In genomic region chr17:1087381-1088241, GRCh38 we compare ENCODE assay signal across 9 cellular contexts.
DNase-seq lines count a peak whose midpoint lies in the region; ATAC-seq and TF ChIP-seq lines count a peak whose summit lies in the region.
"Had no signal": no experiment of that assay in that cellular context is flagged by ENCODE, and none has a peak within 500 bp of the region (broad histone marks: within the 10 kb centered on the region; RNA-seq: fewer than 3 reads in every experiment).

No MANE protein-coding gene starts in this region.

- no peaks in the 10 kb centered on the region for H3K4me1 Mint-ChIP-seq in activated T-helper 17 cell treated with anti-CD3 and anti-CD28 coated beads, Interleukin-2, amount 50 U/mL, for 72 hours

- H3K4me2 ChIP-seq in hepatocyte (peak overlapping the region; percentile 61), skeletal muscle satellite cell (ENCODE audit: low read length) (peak overlapping the region; percentile 69)

- no peaks in the 10 kb centered on the region for H4K20me1 ChIP-seq in hepatocyte (ENCODE audit: insufficient read depth, poor library complexity, severe bottlenecking)

- H3K9me2 ChIP-seq in hepatocyte (replicated peaks; ENCODE audit: insufficient read depth): no peaks in the 10 kb centered on the region

- peak; percentile 26 for ATAC-seq in activated T-helper 17 cell treated with anti-CD3 and anti-CD28 coated beads, Interleukin-2, amount 50 U/mL, for 72 hours (replicated peaks)
- ATAC-seq in HG02610 (IDR thresholded peaks at IDR 0.05; ENCODE audit: unreplicated experiment): no peak
- ATAC-seq in HG03139 (IDR thresholded peaks at IDR 0.05; ENCODE audit: unreplicated experiment): no peak
- ATAC-seq in GM18909 (IDR thresholded peaks at IDR 0.05; ENCODE audit: poor library complexity, unreplicated experiment): no peak

- no peaks in the 10 kb centered on the region for H3K27me3 Mint-ChIP-seq in activated T-helper 17 cell treated with anti-CD3 and anti-CD28 coated beads, Interleukin-2, amount 50 U/mL, for 72 hours
- H3K27me3 Mint-ChIP-seq: CD4-positive, alpha-beta memory T cell had no signal

- no peaks in the 10 kb centered on the region for H3K9me3 Mint-ChIP-seq in activated T-helper 17 cell treated with anti-CD3 and anti-CD28 coated beads, Interleukin-2, amount 50 U/mL, for 72 hours
- H3K9me3 Mint-ChIP-seq: CD4-positive, alpha-beta memory T cell had no signal

- H3K9me3 ChIP-seq in hepatocyte (ENCODE audit: low read depth) (no peaks in the 10 kb centered on the region), skeletal muscle satellite cell (replicated peaks; ENCODE audit: low read length) (no peaks in the 10 kb centered on the region)

- H3K27ac ChIP-seq in hepatocyte: peak overlapping the region; percentile 84

- H3K4me3 Mint-ChIP-seq in activated T-helper 17 cell treated with anti-CD3 and anti-CD28 coated beads, Interleukin-2, amount 50 U/mL, for 72 hours: no peak overlapping the region
- H3K4me3 Mint-ChIP-seq: CD4-positive, alpha-beta memory T cell had no signal

- 64% methylated on average over 18 of the region's 35 CpGs for WGBS in hepatocyte (ENCODE audit: low lambda C conversion rate, missing lambda C conversion rate)

- H3K79me2 ChIP-seq in hepatocyte: no peaks in the 10 kb centered on the region

- TF ChIP-seq CTCF in hepatocyte (IDR thresholded peaks at IDR 0.05; ENCODE audit: poor library complexity): no peak

- H3K4me1 ChIP-seq in hepatocyte (ENCODE audit: insufficient read depth) (peaks cover 14% of the 10 kb centered on the region), skeletal muscle satellite cell (ENCODE audit: control insufficient read depth, insufficient read depth, low read length) (peaks cover 8% of the 10 kb centered on the region)

- no peaks in the 10 kb centered on the region for H3K36me3 ChIP-seq in hepatocyte (replicated peaks; ENCODE audit: insufficient read depth, low read depth)
- peaks cover 25% of the 10 kb centered on the region for H3K36me3 ChIP-seq in skeletal muscle satellite cell (ENCODE audit: insufficient read depth, low read length)

- no peak overlapping the region for H3K27ac Mint-ChIP-seq in activated T-helper 17 cell treated with anti-CD3 and anti-CD28 coated beads, Interleukin-2, amount 50 U/mL, for 72 hours

- H3K4me3 ChIP-seq in hepatocyte: no peak overlapping the region
- H3K4me3 ChIP-seq in skeletal muscle satellite cell (ENCODE audit: low read length): peak overlapping the region; percentile 10

- H2AFZ ChIP-seq in hepatocyte: no peak overlapping the region

- H3K27me3 ChIP-seq in hepatocyte (no peaks in the 10 kb centered on the region), skeletal muscle satellite cell (ENCODE audit: control insufficient read depth, insufficient read depth, low read length) (no peaks in the 10 kb centered on the region)

- peak; percentile 82 for DNase-seq in A172 (ENCODE audit: low spot score)
- DNase-seq in NCI-H1092 (lab: John Stamatoyannopoulos, UW): peak; percentile 78
- peak; percentile 67 for DNase-seq in hepatocyte (ENCODE audit: low spot score)

- H3K36me3 Mint-ChIP-seq in activated T-helper 17 cell treated with anti-CD3 and anti-CD28 coated beads, Interleukin-2, amount 50 U/mL, for 72 hours (ENCODE audit: low read depth): peaks cover 61% of the 10 kb centered on the region

- peak overlapping the region; percentile 35 for H3K9ac ChIP-seq in skeletal muscle satellite cell (ENCODE audit: low read depth, low read length)
